In the genomic region with DNA sequence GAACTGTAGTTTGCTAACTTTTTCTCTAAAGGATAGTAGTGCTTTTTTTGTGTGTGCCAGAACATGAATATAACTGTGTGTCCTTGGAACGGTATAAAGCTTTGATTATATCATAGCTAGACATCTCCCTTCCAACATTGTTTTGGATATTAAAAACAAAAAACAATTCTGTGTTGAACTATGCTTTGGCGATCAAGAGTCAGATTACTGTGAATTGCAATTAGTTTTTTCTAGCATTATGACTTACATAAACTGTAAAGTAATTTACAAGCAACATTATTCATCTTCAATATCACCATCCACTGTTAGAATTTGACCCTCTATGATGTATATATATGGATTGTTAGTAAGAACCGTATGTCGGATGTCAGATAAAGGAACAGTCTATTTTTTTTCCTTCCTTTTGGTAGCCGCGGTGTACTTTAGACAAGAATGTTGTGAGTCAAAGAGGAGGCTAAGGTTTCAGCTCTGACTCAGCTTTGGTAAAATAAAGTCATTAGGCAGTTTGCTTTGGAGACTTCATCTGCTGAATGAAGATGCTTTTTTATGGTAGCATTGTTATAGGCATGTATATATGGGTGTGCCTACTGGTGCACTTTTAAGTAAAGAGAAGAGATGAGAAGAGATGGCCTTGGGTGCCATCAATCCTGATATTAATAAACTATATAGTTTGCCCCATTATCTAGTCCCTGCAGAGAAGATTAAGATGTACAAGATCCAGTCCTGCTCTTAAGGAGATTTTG, we compare ENCODE assay signal across 1 cellular context.
TF ChIP-seq lines count a peak whose summit lies in the region.

No MANE protein-coding gene starts in this region.

TF ChIP-seq in endothelial cell of umbilical vein, 7 proteins besides CTCF, POLR2A, EP300 and RAD21:
- TF ChIP-seq GATA2 (IDR thresholded peaks at IDR 0.05; ENCODE audit: insufficient read depth, insufficient read length, low read depth, low read length) (peak; percentile 91), POLR2AphosphoS5 (IDR thresholded peaks at IDR 0.05; ENCODE audit: insufficient read depth, low read depth, low read length) (peak; percentile 80), MYC (IDR thresholded peaks at IDR 0.05; ENCODE audit: low read depth, low read length) (no peak), EZH2 (IDR thresholded peaks at IDR 0.05; ENCODE audit: borderline replicate concordance, low read depth, low read length, severe bottlenecking) (no peak), FOS (IDR thresholded peaks at IDR 0.05; ENCODE audit: borderline replicate concordance, insufficient read depth, low read length) (peak; percentile 82), JUN (IDR thresholded peaks at IDR 0.05; ENCODE audit: borderline replicate concordance, insufficient read depth, insufficient read length, low read depth) (peak; percentile 89)
- TF ChIP-seq, protein P1, sequence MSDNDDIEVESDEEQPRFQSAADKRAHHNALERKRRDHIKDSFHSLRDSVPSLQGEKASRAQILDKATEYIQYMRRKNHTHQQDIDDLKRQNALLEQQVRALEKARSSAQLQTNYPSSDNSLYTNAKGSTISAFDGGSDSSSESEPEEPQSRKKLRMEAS (IDR thresholded peaks at IDR 0.05; ENCODE audit: insufficient read depth, insufficient read length) = no peak
